Comparison of ENCODE assay signal across 1 cellular context in genomic region chr3:126472277-126473006, GRCh38.
TF ChIP-seq lines count a peak whose summit lies in the region.

No MANE protein-coding gene starts in this region.

TF ChIP-seq in HEK293, 187 proteins besides CTCF, POLR2A, EP300 and RAD21 (continued from another document and continues in another):
- TF ChIP-seq FEZF1 (tag by site-specific recombination; IDR thresholded peaks at IDR 0.05) (peak; percentile 93), ZNF26 (tag by site-specific recombination; IDR thresholded peaks at IDR 0.05) (no peak), ZNF280D (tag by site-specific recombination; IDR thresholded peaks at IDR 0.05) (no peak), RBAK (tag by site-specific recombination; IDR thresholded peaks at IDR 0.05) (no peak), ZNF341 (tag by site-specific recombination; IDR thresholded peaks at IDR 0.05; ENCODE audit: low read depth) (no peak), ZNF449 (tag by site-specific recombination; IDR thresholded peaks at IDR 0.05) (no peak), ZNF112 (tag by site-specific recombination; IDR thresholded peaks at IDR 0.05) (no peak), ZNF311 (tag by site-specific recombination; IDR thresholded peaks at IDR 0.05; ENCODE audit: borderline replicate concordance) (no peak), ZNF768 (tag by site-specific recombination; IDR thresholded peaks at IDR 0.05) (no peak), ZNF140 (tag by site-specific recombination; IDR thresholded peaks at IDR 0.05) (no peak), ZNF610 (tag by site-specific recombination; IDR thresholded peaks at IDR 0.05; ENCODE audit: borderline replicate concordance) (no peak), ZNF549 (tag by site-specific recombination; IDR thresholded peaks at IDR 0.05) (no peak), ZNF175 (tag by site-specific recombination; IDR thresholded peaks at IDR 0.05) (no peak), PATZ1 (tag by site-specific recombination; IDR thresholded peaks at IDR 0.05) (no peak), ZNF324 (tag by site-specific recombination; IDR thresholded peaks at IDR 0.05) (0 out of 2 replicates have a peak, but pooled peaks have one; percentile 38), ZNF366 (tag by site-specific recombination; conservative IDR thresholded peaks at IDR 0.05) (peak; percentile 81), ZNF148 (tag by site-specific recombination; IDR thresholded peaks at IDR 0.05; ENCODE audit: borderline replicate concordance) (no peak), ZFP3 (tag by site-specific recombination; IDR thresholded peaks at IDR 0.05; ENCODE audit: low read depth) (no peak), ZNF239 (tag by site-specific recombination; IDR thresholded peaks at IDR 0.05) (no peak), ZNF518A (tag by site-specific recombination; conservative IDR thresholded peaks at IDR 0.05; ENCODE audit: low read depth) (0 out of 2 replicates have a peak, but pooled peaks have one; percentile 29), GLIS1 (tag by site-specific recombination; IDR thresholded peaks at IDR 0.05) (no peak), ZIC2 (tag by site-specific recombination; IDR thresholded peaks at IDR 0.05) (peak; percentile 73), BCL11B (tag by site-specific recombination; IDR thresholded peaks at IDR 0.05; ENCODE audit: low read depth) (no peak), ZNF280C (tag by site-specific recombination; IDR thresholded peaks at IDR 0.05) (no peak), REPIN1 (tag by site-specific recombination; IDR thresholded peaks at IDR 0.05; ENCODE audit: low read depth) (no peak), PRDM10 (tag by site-specific recombination; IDR thresholded peaks at IDR 0.05) (peak; percentile 72), ZBTB10 (tag by site-specific recombination; IDR thresholded peaks at IDR 0.05) (no peak), SP2 (tag by site-specific recombination; IDR thresholded peaks at IDR 0.05) (peak; percentile 47)
